ENCODE assay signal across 30 cellular contexts in genomic region chr2:181738483-181739015, GRCh38. TPM values are rescaled to one million over a fixed set of nuclear protein-coding genes. Genes with fewer than 3 reads are reported as not detected.
"Had no signal": no experiment of that assay in that cellular context is flagged by ENCODE, and none has a peak within 500 bp of the region (broad histone marks: within the 10 kb centered on the region; RNA-seq: fewer than 3 reads in every experiment).

No MANE protein-coding gene starts in this region.

- H3K4me1 ChIP-seq: ascending aorta had no signal

- H2AFZ ChIP-seq: PC-9 had no signal

- H3K4me3 Mint-ChIP-seq: activated B cell treated with CpG ODN at 0.5 μM for 24 hours; activated CD4-positive, alpha-beta T cell treated with anti-CD3 and anti-CD28 coated beads, Interleukin-2, amount 10 ng/mL, durations not matched to agents 24 days and 14 days; activated CD8-positive, alpha-beta memory T cell treated with anti-CD3 and anti-CD28 coated beads, Interleukin-2, amount 10 ng/mL, durations not matched to agents 7 days and 5 days; activated naive CD4-positive, alpha-beta T cell treated with anti-CD3 and anti-CD28 coated beads, Interleukin-2, amount 50 U/mL, for 24 hours; activated naive CD8-positive, alpha-beta T cell treated with anti-CD3 and anti-CD28 coated beads, Interleukin-2, amount 50 U/mL, for 24 hours; activated T-cell treated with anti-CD3 and anti-CD28 coated beads, Interleukin-2, amount 50 U/mL, for 24 hours; activated T-helper 1 cell treated with anti-CD3 and anti-CD28 coated beads, Interleukin-12 subunit alpha, Interleukin-12 subunit beta, Interleukin-2, Interleukin-4 antibody, amounts not matched to agents 30 ng/mL and 10 ng/mL and 1 ng/mL, durations not matched to agents 14 hours and 24 hours and 36 hours; T-cell had no signal

- DNase-seq: activated B cell treated with CpG ODN at 0.5 μM for 24 hours; activated CD4-positive, alpha-beta T cell treated with anti-CD3 and anti-CD28 coated beads for 1 hour; activated CD4-positive, alpha-beta T cell treated with anti-CD3 and anti-CD28 coated beads, Interleukin-2, amount 10 ng/mL, durations not matched to agents 24 days and 14 days; activated CD4-positive, alpha-beta T cell treated with anti-CD3 and anti-CD28 coated beads, Interleukin-2, amount 50 U/mL, for 48 hours; activated CD8-positive, alpha-beta memory T cell treated with anti-CD3 and anti-CD28 coated beads, Interleukin-2, amount 10 ng/mL, durations not matched to agents 7 days and 5 days; activated effector memory CD4-positive, alpha-beta T cell treated with Interleukin-2 at 50 U/mL for 16 hours; activated naive CD4-positive, alpha-beta T cell; activated naive CD8-positive, alpha-beta T cell treated with anti-CD3 and anti-CD28 coated beads, Interleukin-2, amount 50 U/mL, for 24 hours; activated T-cell treated with anti-CD3 and anti-CD28 coated beads, Interleukin-2, amount 50 U/mL, for 24 hours; amniotic stem cell; central memory CD4-positive, alpha-beta T cell; NCI-H1048; NCI-H1930; NCI-H2107; NCI-H510A; NCI-H526 treated with DMSO at 0.1 percent for 48 hours; PC-9; T-cell; T1000 had no signal

- H3K27ac ChIP-seq: ascending aorta, body of pancreas, PC-9, SK-N-MC had no signal

- H3K36me3 ChIP-seq: ascending aorta had no signal

- H3K4me1 Mint-ChIP-seq: activated B cell treated with CpG ODN at 0.5 μM for 24 hours; activated naive CD4-positive, alpha-beta T cell treated with anti-CD3 and anti-CD28 coated beads, Interleukin-2, amount 50 U/mL, for 24 hours; activated naive CD8-positive, alpha-beta T cell treated with anti-CD3 and anti-CD28 coated beads, Interleukin-2, amount 50 U/mL, for 24 hours; T-cell had no signal

- H3K27ac Mint-ChIP-seq: activated B cell treated with CpG ODN at 0.5 μM for 24 hours; activated CD4-positive, alpha-beta T cell treated with anti-CD3 and anti-CD28 coated beads, Interleukin-2, amount 10 ng/mL, durations not matched to agents 24 days and 14 days; activated CD8-positive, alpha-beta memory T cell treated with anti-CD3 and anti-CD28 coated beads, Interleukin-2, amount 10 ng/mL, durations not matched to agents 7 days and 5 days; activated naive CD4-positive, alpha-beta T cell treated with anti-CD3 and anti-CD28 coated beads, Interleukin-2, amount 50 U/mL, for 24 hours; activated naive CD8-positive, alpha-beta T cell treated with anti-CD3 and anti-CD28 coated beads, Interleukin-2, amount 50 U/mL, for 24 hours; activated T-cell treated with anti-CD3 and anti-CD28 coated beads, Interleukin-2, amount 50 U/mL, for 24 hours; activated T-helper 1 cell treated with anti-CD3 and anti-CD28 coated beads, Interleukin-12 subunit alpha, Interleukin-12 subunit beta, Interleukin-2, Interleukin-4 antibody, amounts not matched to agents 30 ng/mL and 10 ng/mL and 1 ng/mL, durations not matched to agents 14 hours and 24 hours and 36 hours; T-cell had no signal

- ATAC-seq: activated CD8-positive, alpha-beta memory T cell treated with anti-CD3 and anti-CD28 coated beads, Interleukin-2, amount 10 ng/mL, durations not matched to agents 7 days and 5 days; activated naive CD8-positive, alpha-beta T cell treated with anti-CD3 and anti-CD28 coated beads, Interleukin-2, amount 50 U/mL, for 24 hours; Right ventricle myocardium inferior; T-cell had no signal

- H3K9me3 Mint-ChIP-seq: activated B cell treated with CpG ODN at 0.5 μM for 24 hours; activated CD4-positive, alpha-beta T cell treated with anti-CD3 and anti-CD28 coated beads, Interleukin-2, amount 10 ng/mL, durations not matched to agents 24 days and 14 days; activated naive CD4-positive, alpha-beta T cell treated with anti-CD3 and anti-CD28 coated beads, Interleukin-2, amount 50 U/mL, for 24 hours; activated naive CD8-positive, alpha-beta T cell treated with anti-CD3 and anti-CD28 coated beads, Interleukin-2, amount 50 U/mL, for 24 hours; activated T-cell treated with anti-CD3 and anti-CD28 coated beads, Interleukin-2, amount 50 U/mL, for 24 hours; activated T-helper 1 cell treated with anti-CD3 and anti-CD28 coated beads, Interleukin-12 subunit alpha, Interleukin-12 subunit beta, Interleukin-2, Interleukin-4 antibody, amounts not matched to agents 30 ng/mL and 10 ng/mL and 1 ng/mL, durations not matched to agents 14 hours and 24 hours and 36 hours; T-cell had no signal

- H3K4me3 ChIP-seq: ascending aorta, body of pancreas, PC-9, SK-N-MC had no signal

- H3K27me3 ChIP-seq: ascending aorta, body of pancreas had no signal

- H3K9me3 ChIP-seq: ascending aorta, body of pancreas had no signal

- H3K36me3 Mint-ChIP-seq: activated CD8-positive, alpha-beta memory T cell treated with anti-CD3 and anti-CD28 coated beads, Interleukin-2, amount 10 ng/mL, durations not matched to agents 7 days and 5 days; T-cell had no signal

- H3K4me2 ChIP-seq: PC-9 had no signal

RNA-seq across cellular contexts. Expression of gene NEUROD1, which starts 58.2 kb away (rescaled TPM):
- total RNA-seq: activated B cell treated with CpG ODN at 0.5 μM for 24 hours; activated CD4-positive, alpha-beta T cell treated with anti-CD3 and anti-CD28 coated beads, Interleukin-2, amount 10 ng/mL, durations not matched to agents 24 days and 14 days; activated CD8-positive, alpha-beta memory T cell treated with anti-CD3 and anti-CD28 coated beads, Interleukin-2, amount 10 ng/mL, durations not matched to agents 7 days and 5 days; activated T-helper 1 cell treated with anti-CD3 and anti-CD28 coated beads, Interleukin-12 subunit alpha, Interleukin-12 subunit beta, Interleukin-2, Interleukin-4 antibody, amounts not matched to agents 30 ng/mL and 10 ng/mL and 1 ng/mL, durations not matched to agents 14 hours and 24 hours and 36 hours; ascending aorta; bronchial epithelial cell; chondrocyte; LHCN-M2; M059J; PC-9; Right ventricle myocardium inferior; RPMI7951; T-cell had no signal
